Comparison of ENCODE assay signal across 15 cellular contexts in the genomic region with DNA sequence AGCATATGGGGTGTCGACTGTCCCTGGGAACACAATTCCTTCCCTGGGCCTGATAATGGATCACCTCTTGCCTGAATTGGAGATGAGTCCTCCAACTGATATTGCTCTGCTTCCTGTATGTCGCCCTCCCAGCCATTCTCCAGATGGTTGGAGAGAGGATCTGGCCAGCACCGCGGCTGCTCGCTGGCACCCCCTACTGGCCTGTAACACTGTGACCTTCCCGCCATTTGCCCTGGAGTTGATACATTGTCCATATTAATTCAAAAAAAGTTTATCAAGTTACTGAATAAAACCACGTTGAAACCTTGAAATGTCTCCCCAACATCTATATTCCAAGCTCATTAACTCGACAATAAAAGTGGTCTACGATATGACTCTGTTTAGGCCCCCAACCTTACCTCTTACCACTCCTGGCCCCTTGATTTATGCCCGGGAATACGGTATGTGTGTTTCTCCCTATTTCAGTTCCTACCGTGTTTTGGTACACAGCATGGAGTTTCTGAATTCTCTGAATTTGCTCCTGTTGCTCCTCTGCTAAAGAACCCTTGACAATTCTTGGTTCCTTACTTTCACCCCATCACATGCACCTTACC.
DNase-seq lines count a peak whose midpoint lies in the region; ATAC-seq, FAIRE-seq and TF ChIP-seq lines count a peak whose summit lies in the region.
"Had no signal": no experiment of that assay in that cellular context is flagged by ENCODE, and none has a peak within 500 bp of the region (broad histone marks: within the 10 kb centered on the region; RNA-seq: fewer than 3 reads in every experiment).

No MANE protein-coding gene starts in this region.

- FAIRE-seq in HTR-8/SVneo (lab: Jason Lieb, UNC) = no peak

- H4K20me1 ChIP-seq in smooth muscle cell (ENCODE audit: low read depth) = no peaks in the 10 kb centered on the region
- H4K20me1 ChIP-seq: BLaER1 treated with 17β-estradiol and CSF1 and Interleukin-3, amounts not matched to agents 10 nM and 100 nM had no signal

- H3K79me2 ChIP-seq in smooth muscle cell (ENCODE audit: low read depth) = no peaks in the 10 kb centered on the region

- H3K4me2 ChIP-seq in smooth muscle cell = no peak overlapping the region
- H3K4me2 ChIP-seq: BLaER1 treated with 17β-estradiol and CSF1 and Interleukin-3, amounts not matched to agents 10 nM and 100 nM had no signal

- no peaks in the 10 kb centered on the region for H3K36me3 ChIP-seq in heart left ventricle
- no peaks in the 10 kb centered on the region for H3K36me3 ChIP-seq in smooth muscle cell (ENCODE audit: low read depth)
- H3K36me3 ChIP-seq: BLaER1 treated with 17β-estradiol and CSF1 and Interleukin-3, amounts not matched to agents 10 nM and 100 nM had no signal

- intact Hi-C loops in heart left ventricle (cut with DNase I) (no loop called here), Right ventricle myocardium inferior (cut with DNase I) (no loop called here)

- H3K9ac ChIP-seq in smooth muscle cell (ENCODE audit: low read depth) = no peak overlapping the region
- H3K9ac ChIP-seq: BLaER1 treated with 17β-estradiol and CSF1 and Interleukin-3, amounts not matched to agents 10 nM and 100 nM had no signal

- H3K27ac ChIP-seq in heart left ventricle (no peak overlapping the region), smooth muscle cell (ENCODE audit: low read depth) (no peak overlapping the region)
- H3K27ac ChIP-seq: BLaER1 treated with 17β-estradiol and CSF1 and Interleukin-3, amounts not matched to agents 10 nM and 100 nM had no signal

- H3K27me3 ChIP-seq in heart left ventricle (peaks cover 0 to 24% (median 4%) of the 10 kb centered on the region in 9 donors), smooth muscle cell (ENCODE audit: low read depth) (peaks cover 31% of the 10 kb centered on the region)
- H3K27me3 ChIP-seq: BLaER1 treated with 17β-estradiol and CSF1 and Interleukin-3, amounts not matched to agents 10 nM and 100 nM had no signal

- no peak for TF ChIP-seq POLR2A in heart left ventricle (IDR thresholded peaks at IDR 0.05)

- H3K4me1 ChIP-seq in heart left ventricle = no peaks in the 10 kb centered on the region
- H3K4me1 ChIP-seq in smooth muscle cell (ENCODE audit: low read depth) = no peaks in the 10 kb centered on the region
- H3K4me1 ChIP-seq: BLaER1 treated with 17β-estradiol and CSF1 and Interleukin-3, amounts not matched to agents 10 nM and 100 nM had no signal

- TF ChIP-seq CTCF in heart left ventricle (IDR thresholded peaks at IDR 0.05) (peak in 9 of 12 donors; percentile 6 to 33 (median 22)), choroid plexus epithelial cell (conservative IDR thresholded peaks at IDR 0.05; ENCODE audit: low read depth, low read length) (peak; percentile 4), smooth muscle cell (IDR thresholded peaks at IDR 0.05; ENCODE audit: borderline replicate concordance, insufficient read depth, poor library complexity, severe bottlenecking) (peak; percentile 27)

- ATAC-seq in heart left ventricle = no peak
- ATAC-seq in Right ventricle myocardium inferior = no peak
- no peak for ATAC-seq in HG02970 (IDR thresholded peaks at IDR 0.05; ENCODE audit: low FRiP score, unreplicated experiment)

- DNase-seq in heart left ventricle = no peak
- DNase-seq in Right ventricle myocardium inferior (ENCODE audit: missing footprints) = no peak
- DNase-seq in Jurkat, Clone E6-1 (ENCODE audit: low read depth, low spot score) = peak; percentile 7
- no peak for DNase-seq in choroid plexus epithelial cell (ENCODE audit: low read depth)
- DNase-seq in smooth muscle cell (lab: John Stamatoyannopoulos, UW; ENCODE audit: unreplicated experiment) = no peak
- DNase-seq in SW480 (ENCODE audit: low spot score) = no peak
- DNase-seq in HTR-8/SVneo (ENCODE audit: insufficient read length, low spot score) = no peak
- DNase-seq: activated effector memory CD4-positive, alpha-beta T cell treated with anti-CD3 and anti-CD28 coated beads, Interleukin-2, amount 50 U/mL, for 16 hours; cortex of kidney; NCI-H1048; stimulated activated CD4-positive, alpha-beta T cell treated with anti-CD3 and anti-CD28 coated beads, Interleukin-12 subunit alpha, Interleukin-12 subunit beta, amount 100 ng/mL, for 4 hours; stimulated activated naive CD4-positive, alpha-beta T cell treated with Interleukin-2 at 50 U/mL for 16 hours; T-helper 9 cell had no signal

- no peak overlapping the region for H2AFZ ChIP-seq in smooth muscle cell (ENCODE audit: low read depth)

- 48 to 61% (median 57%) methylated on average over 10 to 12 of the region's 12 CpGs for WGBS in heart left ventricle, 4 donors
- WGBS in smooth muscle cell (ENCODE audit: low lambda C conversion rate) = 64% methylated on average over 12 of the region's 12 CpGs

- H3F3A ChIP-seq in smooth muscle cell (ENCODE audit: low read depth) = no peaks in the 10 kb centered on the region

- H3K9me3 ChIP-seq in heart left ventricle = no peaks in the 10 kb centered on the region
- H3K9me3 ChIP-seq in smooth muscle cell (replicated peaks; ENCODE audit: low read depth) = no peaks in the 10 kb centered on the region

- H3K4me3 ChIP-seq in heart left ventricle = no peak overlapping the region
- no peak overlapping the region for H3K4me3 ChIP-seq in Jurkat, Clone E6-1 (ENCODE audit: low read length)
- no peak overlapping the region for H3K4me3 ChIP-seq in choroid plexus epithelial cell (ENCODE audit: low read depth, low read length)
- H3K4me3 ChIP-seq in smooth muscle cell = no peak overlapping the region
- H3K4me3 ChIP-seq: BLaER1 treated with 17β-estradiol and CSF1 and Interleukin-3, amounts not matched to agents 10 nM and 100 nM had no signal
